In genomic region chr5:140718266-140718592, GRCh38 we compare ENCODE assay signal across 1 cellular context.
A peak's percentile ranks its signal among the peaks of the same experiment; 100 is the strongest.
TF ChIP-seq lines count a peak whose summit lies in the region.

No MANE protein-coding gene starts in this region.

TF ChIP-seq in K562, 482 proteins besides CTCF, POLR2A, EP300 and RAD21:
- TF ChIP-seq PRDM10 (IDR thresholded peaks at IDR 0.05; ENCODE audit: partially characterized antibody), result peak; percentile 82
- no peak for TF ChIP-seq CREB3L1 (IDR thresholded peaks at IDR 0.05; ENCODE audit: borderline replicate concordance, low read depth)
